Comparison of ENCODE assay signal across 8 cellular contexts in genomic region chr19:49850487-49851342, GRCh38. TPM values are rescaled to one million over a fixed set of nuclear protein-coding genes. Genes with fewer than 3 reads are reported as not detected.
DNase-seq lines count a peak whose midpoint lies in the region; ATAC-seq and TF ChIP-seq lines count a peak whose summit lies in the region.

TSS of gene PTOV1 (plus strand) at chr19:49851159.

- H3K79me2 ChIP-seq in OCI-LY3 (ENCODE audit: low read length): peaks cover 29% of the 10 kb centered on the region

- H3K9ac ChIP-seq in OCI-LY3 (ENCODE audit: low read length): peak within 1 kb of the TSS; percentile 80

- peaks cover 41% of the 10 kb centered on the region for H3K4me1 ChIP-seq in OCI-LY3 (ENCODE audit: low read length)
- H3K4me1 ChIP-seq in mucosa of descending colon (ENCODE audit: low read depth): peaks cover 14% of the 10 kb centered on the region

- TF ChIP-seq CTCF in OCI-LY3 (IDR thresholded peaks at IDR 0.05; ENCODE audit: low read depth, low read length) (no peak), epithelial cell of esophagus (IDR thresholded peaks at IDR 0.05; ENCODE audit: insufficient read depth, low read depth, low read length, missing control alignments) (no peak), mucosa of descending colon (IDR thresholded peaks at IDR 0.05) (no peak)

- in situ Hi-C loops in Caki2 (cut with HindIII; ENCODE audit: low pct_unique_long_range_greater_than_20kb, low sequenced_read_pairs): no loop called here

- H4K20me1 ChIP-seq in OCI-LY3 (ENCODE audit: insufficient read depth, low read length): peaks cover 34% of the 10 kb centered on the region

- H2AFZ ChIP-seq in OCI-LY3 (ENCODE audit: low read depth, low read length): peak within 1 kb of the TSS; percentile 79; the same call in 1 of the 2 replicates

- peaks cover 7% of the 10 kb centered on the region for H3K9me3 ChIP-seq in OCI-LY3 (ENCODE audit: insufficient read depth, low read length)
- no peaks in the 10 kb centered on the region for H3K9me3 ChIP-seq in mucosa of descending colon

- H3K36me3 ChIP-seq in OCI-LY3 (replicated peaks; ENCODE audit: low read depth, low read length): peaks cover 22% of the 10 kb centered on the region
- H3K36me3 ChIP-seq in mucosa of descending colon (ENCODE audit: low read depth): no peaks in the 10 kb centered on the region

- peak; percentile 92 for DNase-seq in Caki2 (ENCODE audit: low read depth)
- peak; percentile 98 for DNase-seq in HuH-7.5 (ENCODE audit: low spot score)
- peak; percentile 83 for DNase-seq in activated T-cell treated with anti-CD3 and anti-CD28 coated beads for 1 hour (ENCODE audit: low read depth)
- DNase-seq in epithelial cell of esophagus (ENCODE audit: low read depth): peak; percentile 93
- peak; percentile 94 to 95 (median 94) for DNase-seq in mucosa of descending colon
- peak; percentile 69 to 73 for DNase-seq in stimulated activated CD8-positive, alpha-beta memory T cell treated with anti-CD3 and anti-CD28 coated beads, Interleukin-4, amount 100 ng/mL, for 1 hour (ENCODE audit: low read depth in 2 of 2, low spot score in 1 of 2)

- H3K27me3 ChIP-seq in OCI-LY3 (ENCODE audit: low read depth, low read length): no peaks in the 10 kb centered on the region

- intact Hi-C loops in mucosa of descending colon (cut with DNase I, micrococcal nuclease): no loop called here

- peak within 1 kb of the TSS; percentile 83 for H3K27ac ChIP-seq in OCI-LY3 (ENCODE audit: low read length)

- H3K4me3 ChIP-seq in OCI-LY3 (ENCODE audit: low read length) (peak within 1 kb of the TSS; percentile 80), epithelial cell of esophagus (ENCODE audit: low read length) (peak within 1 kb of the TSS; percentile 91), mucosa of descending colon (peak within 1 kb of the TSS; percentile 84)

- peak within 1 kb of the TSS; percentile 87 for H3K4me2 ChIP-seq in OCI-LY3 (ENCODE audit: low read length)

- ATAC-seq in GM21515 (IDR thresholded peaks at IDR 0.05; ENCODE audit: unreplicated experiment): peak; percentile 63
- peak; percentile 96 for ATAC-seq in mucosa of descending colon

RNA-seq across cellular contexts. Expression of gene PTOV1, which starts in this region (rescaled TPM):
- 126 and 143 TPM in 2 replicates for total RNA-seq in Caki2 (2014; rRNA removed; shearing (Covaris generic); ENCODE audit: low replicate concordance)
- total RNA-seq in mucosa of descending colon: 100 to 1,000 TPM in 2 of 3 donors, 10 to 100 TPM in 1; 92.8 to 171 (median 107) TPM

Comparison
In these comparisons a context has a peak if more than half of its experiments do, and no peak if none do; other contexts are left out.
1. Peak in every context shown above with its lines: DNase-seq, ATAC-seq, H3K4me3 ChIP-seq and H3K27ac ChIP-seq.